18 cellular contexts compared by ENCODE assay signal in genomic region chr12:6424848-6425247, GRCh38. TPM values are rescaled to one million over a fixed set of nuclear protein-coding genes. Genes with fewer than 3 reads are reported as not detected.
A peak's percentile ranks its signal among the peaks of the same experiment; 100 is the strongest.
DNase-seq lines count a peak whose midpoint lies in the region; ATAC-seq and TF ChIP-seq lines count a peak whose summit lies in the region.
"Had no signal": no experiment of that assay in that cellular context is flagged by ENCODE, and none has a peak within 500 bp of the region (broad histone marks: within the 10 kb centered on the region; RNA-seq: fewer than 3 reads in every experiment).

No MANE protein-coding gene starts in this region.

- H3K4ac ChIP-seq in mesenchymal stem cell (ENCODE audit: low read depth in 1 of 2, low read length in 2 of 2): no peak overlapping the region

- H3K79me1 ChIP-seq in mesenchymal stem cell (replicated peaks; ENCODE audit: low read length, poor library complexity, severe bottlenecking): no peaks in the 10 kb centered on the region

- no peak for TF ChIP-seq POLR2A in testis (IDR thresholded peaks at IDR 0.05)

- H3K4me3 ChIP-seq in CD4-positive, alpha-beta memory T cell (ENCODE audit: low read length in 2 of 2): no peak overlapping the region
- H3K4me3 ChIP-seq in HEK293 (ENCODE audit: low read depth, low read length) (no peak overlapping the region), testis (no peak overlapping the region), mesenchymal stem cell (ENCODE audit: insufficient read depth in 1 of 2, low read depth in 1 of 2, low read length in 2 of 2) (no peak overlapping the region)
- H3K4me3 ChIP-seq: hepatocyte, ovary had no signal

- no peak overlapping the region for H2BK15ac ChIP-seq in mesenchymal stem cell (ENCODE audit: low read depth, poor library complexity, severe bottlenecking)

- WGBS in testis, 2 donors: 82 to 85% methylated on average over 8 of the region's 8 CpGs
- WGBS in mesenchymal stem cell: 79% methylated on average over 7 of the region's 8 CpGs

- peak overlapping the region; percentile 18 for H3K27ac ChIP-seq in CD4-positive, alpha-beta memory T cell (ENCODE audit: low read depth, low read length)
- no peak overlapping the region for H3K27ac ChIP-seq in HEK293 (ENCODE audit: extremely low read depth, low read depth, low read length)
- H3K27ac ChIP-seq in testis: no peak overlapping the region
- no peak overlapping the region for H3K27ac ChIP-seq in mesenchymal stem cell (ENCODE audit: low read length, poor library complexity, severe bottlenecking)
- H3K27ac ChIP-seq: C4-2B, hepatocyte, ovary had no signal

- no peak overlapping the region for H2BK5ac ChIP-seq in mesenchymal stem cell (ENCODE audit: low read depth, low read length, poor library complexity, severe bottlenecking)

- H3K14ac ChIP-seq in mesenchymal stem cell (ENCODE audit: low read length in 2 of 2): peak overlapping the region in 1 of 2 experiments; percentile 4

- H3K36me3 Mint-ChIP-seq in CD4-positive, alpha-beta memory T cell: peaks cover 0 to 2% of the 10 kb centered on the region in 2 donors
- no peaks in the 10 kb centered on the region for H3K36me3 Mint-ChIP-seq in activated T-helper 2 cell treated with anti-CD3 and anti-CD28 coated beads, Interferon-gamma antibody, Interleukin-2, Interleukin-4, amounts not matched to agents 10 μg/mL and 5 μg/mL and 100 μg/mL, durations not matched to agents 14 hours and 24 hours and 36 hours (ENCODE audit: low read depth)
- no peaks in the 10 kb centered on the region for H3K36me3 Mint-ChIP-seq in naive thymus-derived CD8-positive, alpha-beta T cell

- peak overlapping the region in 6 of 7 donors; percentile 54 to 97 (median 72) for H3K27ac Mint-ChIP-seq in CD4-positive, alpha-beta memory T cell
- peak overlapping the region; percentile 62 for H3K27ac Mint-ChIP-seq in activated T-helper 2 cell treated with anti-CD3 and anti-CD28 coated beads, Interferon-gamma antibody, Interleukin-2, Interleukin-4, amounts not matched to agents 10 μg/mL and 5 μg/mL and 100 μg/mL, durations not matched to agents 14 hours and 24 hours and 36 hours
- peak overlapping the region; percentile 13 to 93 (median 84) for H3K27ac Mint-ChIP-seq in naive thymus-derived CD8-positive, alpha-beta T cell

- H2BK12ac ChIP-seq in mesenchymal stem cell (ENCODE audit: low read length in 2 of 2): no peak overlapping the region

- H3K4me2 ChIP-seq in mesenchymal stem cell (ENCODE audit: low read length, poor library complexity, severe bottlenecking): no peak overlapping the region
- H3K4me2 ChIP-seq: hepatocyte had no signal

- H2BK120ac ChIP-seq in mesenchymal stem cell (ENCODE audit: low read depth, low read length): no peak overlapping the region

- no peaks in the 10 kb centered on the region for H3K27me3 ChIP-seq in CD4-positive, alpha-beta memory T cell (ENCODE audit: insufficient read depth, low read length)
- H3K27me3 ChIP-seq in testis (no peaks in the 10 kb centered on the region), mesenchymal stem cell (ENCODE audit: control insufficient read depth in 1 of 2, insufficient read depth in 1 of 2, low read length in 2 of 2) (no peaks in the 10 kb centered on the region)
- H3K27me3 ChIP-seq: hepatocyte, ovary had no signal

- no peaks in the 10 kb centered on the region for H3K9me3 ChIP-seq in CD4-positive, alpha-beta memory T cell (ENCODE audit: control insufficient read depth in 1 of 2, low read length in 2 of 2)
- H3K9me3 ChIP-seq in HEK293 (ENCODE audit: control insufficient read depth, insufficient read depth, low read depth, low read length) (no peaks in the 10 kb centered on the region), testis (no peaks in the 10 kb centered on the region), mesenchymal stem cell (ENCODE audit: control insufficient read depth, low read length) (no peaks in the 10 kb centered on the region)
- H3K9me3 ChIP-seq: ovary had no signal

- H3K9me3 Mint-ChIP-seq in CD4-positive, alpha-beta memory T cell: no peaks in the 10 kb centered on the region
- H3K9me3 Mint-ChIP-seq in activated T-helper 2 cell treated with anti-CD3 and anti-CD28 coated beads, Interferon-gamma antibody, Interleukin-2, Interleukin-4, amounts not matched to agents 10 μg/mL and 5 μg/mL and 100 μg/mL, durations not matched to agents 14 hours and 24 hours and 36 hours: no peaks in the 10 kb centered on the region
- H3K9me3 Mint-ChIP-seq in naive thymus-derived CD8-positive, alpha-beta T cell: no peaks in the 10 kb centered on the region

- intact Hi-C loops in CD4-positive, alpha-beta memory T cell (cut with micrococcal nuclease): loop anchor here (10.0 kb wide), 2 partner anchors 260 to 360 kb away; partner anchors contain the start of genes CD4 and ZNF384
- intact Hi-C loops in activated T-helper 2 cell treated with anti-CD3 and anti-CD28 coated beads, Interferon-gamma antibody, Interleukin-2, Interleukin-4, amounts not matched to agents 10 μg/mL and 5 μg/mL and 100 μg/mL, durations not matched to agents 14 hours and 24 hours and 36 hours (cut with micrococcal nuclease): loop anchor here (5.0 kb wide), 2 partner anchors 88 to 132 kb away; partner anchors contain the start of gene IFFO1
- intact Hi-C loops in left ventricle myocardium superior (cut with micrococcal nuclease) (loop anchor here (5.0 kb wide), 1 partner anchor 42 kb away; no protein-coding TSS in a partner anchor), testis (cut with DNase I; ENCODE audit: low total_unique reads) (no loop called here)

- no peak overlapping the region for H4K91ac ChIP-seq in mesenchymal stem cell (ENCODE audit: low read length)

- H2AK5ac ChIP-seq in mesenchymal stem cell (ENCODE audit: low read length, severe bottlenecking): no peak overlapping the region

- no peaks in the 10 kb centered on the region for H3K36me3 ChIP-seq in CD4-positive, alpha-beta memory T cell (ENCODE audit: insufficient read depth, low read length)
- H3K36me3 ChIP-seq in HEK293 (ENCODE audit: control insufficient read depth in 2 of 2, insufficient read depth in 1 of 2, low read length in 2 of 2) (no peaks in the 10 kb centered on the region), testis (ENCODE audit: low read depth, missing control alignments) (no peaks in the 10 kb centered on the region), mesenchymal stem cell (ENCODE audit: control insufficient read depth in 1 of 2, insufficient read depth in 2 of 2, low read depth in 1 of 2, low read length in 2 of 2) (no peaks in the 10 kb centered on the region)
- H3K36me3 ChIP-seq: ovary had no signal

- no peak for ATAC-seq in naive thymus-derived CD8-positive, alpha-beta T cell
- no peak for ATAC-seq in left ventricle myocardium superior

- peaks cover 28 to 39% (median 33%) of the 10 kb centered on the region in 4 donors for H3K4me1 Mint-ChIP-seq in CD4-positive, alpha-beta memory T cell
- H3K4me1 Mint-ChIP-seq in activated T-helper 2 cell treated with anti-CD3 and anti-CD28 coated beads, Interferon-gamma antibody, Interleukin-2, Interleukin-4, amounts not matched to agents 10 μg/mL and 5 μg/mL and 100 μg/mL, durations not matched to agents 14 hours and 24 hours and 36 hours (ENCODE audit: low read depth): peaks cover 43% of the 10 kb centered on the region
- H3K4me1 Mint-ChIP-seq in naive thymus-derived CD8-positive, alpha-beta T cell: peaks cover 20 to 50% (median 40%) of the 10 kb centered on the region in 4 donors

- no peak overlapping the region for H3K9ac ChIP-seq in mesenchymal stem cell (ENCODE audit: low read length)

- DNase-seq in CD4-positive, alpha-beta memory T cell: no peak
- DNase-seq in activated T-helper 2 cell treated with anti-CD3 and anti-CD28 coated beads, Interferon-gamma antibody, Interleukin-2, Interleukin-4, amounts not matched to agents 10 μg/mL and 5 μg/mL and 100 μg/mL, durations not matched to agents 14 hours and 24 hours and 36 hours (ENCODE audit: low spot score): no peak
- no peak for DNase-seq in naive thymus-derived CD8-positive, alpha-beta T cell
- DNase-seq in left ventricle myocardium superior: no peak
- no peak for DNase-seq in NCI-H1694 (lab: John Stamatoyannopoulos, UW)
- no peak for DNase-seq in testis
- no peak for DNase-seq in mesenchymal stem cell
- DNase-seq: activated CD4-positive, CD25-positive, alpha-beta regulatory T cell; activated T-cell treated with anti-CD3 and anti-CD28 coated beads, Interleukin-2, amount 50 U/mL, for 1 hour; NCI-H1048; NCI-H2171 had no signal

- no peak overlapping the region for H4K8ac ChIP-seq in mesenchymal stem cell (ENCODE audit: low read length)

- no peak overlapping the region for H3K18ac ChIP-seq in mesenchymal stem cell (ENCODE audit: low read depth in 1 of 2, low read length in 2 of 2)

- H3K27me3 Mint-ChIP-seq in CD4-positive, alpha-beta memory T cell: peaks cover 0 to 6% of the 10 kb centered on the region in 2 donors
- H3K27me3 Mint-ChIP-seq in activated T-helper 2 cell treated with anti-CD3 and anti-CD28 coated beads, Interferon-gamma antibody, Interleukin-2, Interleukin-4, amounts not matched to agents 10 μg/mL and 5 μg/mL and 100 μg/mL, durations not matched to agents 14 hours and 24 hours and 36 hours (ENCODE audit: low read depth): peaks cover 2% of the 10 kb centered on the region
- no peaks in the 10 kb centered on the region for H3K27me3 Mint-ChIP-seq in naive thymus-derived CD8-positive, alpha-beta T cell

- TF ChIP-seq CTCF in HEK293 (tag by site-specific recombination; IDR thresholded peaks at IDR 0.05): no peak
- no peak for TF ChIP-seq CTCF in testis (IDR thresholded peaks at IDR 0.05)

- H3K4me1 ChIP-seq in CD4-positive, alpha-beta memory T cell (ENCODE audit: insufficient read depth, low read length): peaks cover 42% of the 10 kb centered on the region
- H3K4me1 ChIP-seq in HEK293 (ENCODE audit: control insufficient read depth, insufficient read depth, low read length): no peaks in the 10 kb centered on the region
- H3K4me1 ChIP-seq in testis: peaks cover 5% of the 10 kb centered on the region
- H3K4me1 ChIP-seq in mesenchymal stem cell (ENCODE audit: control insufficient read depth, insufficient read depth, low read depth, low read length): peaks cover 2% of the 10 kb centered on the region

- POLR2A ChIA-PET in CD4-positive, alpha-beta memory T cell (lab: Charles Lee; ENCODE audit: partially characterized antibody): interaction anchor here (1.2 to 8.2 kb wide), 9 partner anchors 21 to 129 kb away, joined by 4 to 284 read pairs (median 28); partner anchors contain the start of genes CD27, GAPDH, MRPL51 and TAPBPL
- POLR2A ChIA-PET in HEK293 (lab: Yijun Ruan, JAX): interaction anchor here (1.0 to 1.3 kb wide), 2 partner anchors 39 to 109 kb away, joined by 3 to 4 read pairs; partner anchors contain the start of gene GAPDH
- POLR2A ChIA-PET in naive thymus-derived CD8-positive, alpha-beta T cell (lab: Charles Lee): interaction anchor here (1.2 to 8.0 kb wide), 13 partner anchors 8 to 113 kb away, joined by 3 to 248 read pairs (median 20); partner anchors contain the start of genes CD27, MRPL51, NCAPD2 and TAPBPL

- H3K4me3 Mint-ChIP-seq in CD4-positive, alpha-beta memory T cell: no peak overlapping the region
- H3K4me3 Mint-ChIP-seq in activated T-helper 2 cell treated with anti-CD3 and anti-CD28 coated beads, Interferon-gamma antibody, Interleukin-2, Interleukin-4, amounts not matched to agents 10 μg/mL and 5 μg/mL and 100 μg/mL, durations not matched to agents 14 hours and 24 hours and 36 hours (ENCODE audit: low read depth): no peak overlapping the region
- H3K4me3 Mint-ChIP-seq in naive thymus-derived CD8-positive, alpha-beta T cell: no peak overlapping the region

- CTCF ChIA-PET in CD4-positive, alpha-beta memory T cell (lab: Charles Lee; ENCODE audit: partially characterized antibody): interaction anchor here (0.8 to 7.7 kb wide), 16 partner anchors 14 to 127 kb away, joined by 3 to 341 read pairs (median 10); partner anchors contain the start of genes CD27, GAPDH, TAPBPL and VAMP1
- CTCF ChIA-PET in HEK293 (lab: Yijun Ruan, JAX): interaction anchor here (0.6 to 5.6 kb wide), 9 partner anchors 9 to 409 kb away, joined by 3 to 73 read pairs (median 6); no protein-coding TSS in a partner anchor

- H3K23ac ChIP-seq in mesenchymal stem cell (ENCODE audit: low read length in 2 of 2): no peak overlapping the region

- H2AFZ ChIP-seq in mesenchymal stem cell (ENCODE audit: low read depth, low read length): no peak overlapping the region
- H2AFZ ChIP-seq: hepatocyte had no signal

RNA-seq across cellular contexts. Expression of gene CD27, which starts 19.9 kb away (rescaled TPM):
- 100 to 1,000 TPM; 117 to 124 TPM for total RNA-seq in CD4-positive, alpha-beta memory T cell
- polyA plus RNA-seq in CD4-positive, alpha-beta memory T cell: 100 to 1,000 TPM; 343 to 402 TPM
- 23.3 and 25.9 TPM in 2 replicates for total RNA-seq in activated T-helper 2 cell treated with anti-CD3 and anti-CD28 coated beads, Interferon-gamma antibody, Interleukin-2, Interleukin-4, amounts not matched to agents 10 μg/mL and 5 μg/mL and 100 μg/mL, durations not matched to agents 14 hours and 24 hours and 36 hours
- total RNA-seq in naive thymus-derived CD8-positive, alpha-beta T cell: 100 to 1,000 TPM; 149 to 150 TPM
- 100 to 1,000 TPM; 391 to 632 (median 577) TPM for polyA plus RNA-seq in naive thymus-derived CD8-positive, alpha-beta T cell
- total RNA-seq in left ventricle myocardium superior (0.20 TPM), testis (under 1 TPM in 1 of 2 donors, not detected in 1; 0.74 TPM)
- polyA plus RNA-seq in testis (ENCODE audit: insufficient read depth, low read depth, low replicate concordance): 3.7 TPM
- not detected for polyA plus RNA-seq in mesenchymal stem cell (2013, experiment 1 of 2)
- polyA plus RNA-seq in mesenchymal stem cell (2013, experiment 2 of 2): not detected
- total RNA-seq: hepatocyte, RPMI7951, skeletal muscle tissue had no signal
- polyA plus RNA-seq: keratinocyte had no signal

RNA-seq across cellular contexts. Expression of gene TAPBPL, which starts 27.0 kb away (rescaled TPM):
- total RNA-seq in CD4-positive, alpha-beta memory T cell: 10 to 100 TPM; 66.4 to 66.9 TPM
- polyA plus RNA-seq in CD4-positive, alpha-beta memory T cell: 100 to 1,000 TPM; 102 to 116 TPM
- total RNA-seq in activated T-helper 2 cell treated with anti-CD3 and anti-CD28 coated beads, Interferon-gamma antibody, Interleukin-2, Interleukin-4, amounts not matched to agents 10 μg/mL and 5 μg/mL and 100 μg/mL, durations not matched to agents 14 hours and 24 hours and 36 hours: 30.9 and 37.4 TPM in 2 replicates
- total RNA-seq in naive thymus-derived CD8-positive, alpha-beta T cell: 10 to 100 TPM; 42.5 to 45.4 TPM
- polyA plus RNA-seq in naive thymus-derived CD8-positive, alpha-beta T cell: 100 to 1,000 TPM in 2 of 3 donors, 10 to 100 TPM in 1; 46.0 to 126 (median 106) TPM
- total RNA-seq in left ventricle myocardium superior (13.1 TPM), testis (10 to 100 TPM; 18.4 to 29.8 TPM)
- 20.1 TPM for polyA plus RNA-seq in testis (ENCODE audit: insufficient read depth, low read depth, low replicate concordance)
- 10.9 TPM for polyA plus RNA-seq in mesenchymal stem cell (2013, experiment 1 of 2)
- 10.7 TPM for polyA plus RNA-seq in mesenchymal stem cell (2013, experiment 2 of 2)

RNA-seq across cellular contexts. Expression of gene LTBR, which starts 40.9 kb away (rescaled TPM):
- total RNA-seq in CD4-positive, alpha-beta memory T cell: 1 to 10 TPM; 1.1 to 1.3 TPM
- not detected for polyA plus RNA-seq in CD4-positive, alpha-beta memory T cell
- total RNA-seq in activated T-helper 2 cell treated with anti-CD3 and anti-CD28 coated beads, Interferon-gamma antibody, Interleukin-2, Interleukin-4, amounts not matched to agents 10 μg/mL and 5 μg/mL and 100 μg/mL, durations not matched to agents 14 hours and 24 hours and 36 hours: 0.32 and 0.50 TPM in 2 replicates
- total RNA-seq in naive thymus-derived CD8-positive, alpha-beta T cell: under 1 TPM; 0.91 to 0.93 TPM
- under 1 TPM in 1 of 3 donors, not detected in 2; 0.23 TPM for polyA plus RNA-seq in naive thymus-derived CD8-positive, alpha-beta T cell
- 32.9 TPM for total RNA-seq in left ventricle myocardium superior
- total RNA-seq in testis: 100 to 1,000 TPM in 1 of 2 donors, 10 to 100 TPM in 1; 81.3 to 112 TPM
- 36.6 TPM for polyA plus RNA-seq in testis (ENCODE audit: insufficient read depth, low read depth, low replicate concordance)
- 262 TPM for polyA plus RNA-seq in mesenchymal stem cell (2013, experiment 1 of 2)
- 265 TPM for polyA plus RNA-seq in mesenchymal stem cell (2013, experiment 2 of 2)

RNA-seq across cellular contexts. Expression of gene VAMP1, which starts 45.6 kb away (rescaled TPM):
- 100 to 1,000 TPM in 1 of 2 experiments, 10 to 100 TPM in 1; 97.7 to 101 TPM for total RNA-seq in CD4-positive, alpha-beta memory T cell
- polyA plus RNA-seq in CD4-positive, alpha-beta memory T cell: 10 to 100 TPM; 10.3 to 12.1 TPM
- 38.7 and 40.7 TPM in 2 replicates for total RNA-seq in activated T-helper 2 cell treated with anti-CD3 and anti-CD28 coated beads, Interferon-gamma antibody, Interleukin-2, Interleukin-4, amounts not matched to agents 10 μg/mL and 5 μg/mL and 100 μg/mL, durations not matched to agents 14 hours and 24 hours and 36 hours
- 10 to 100 TPM; 91.4 to 92.6 TPM for total RNA-seq in naive thymus-derived CD8-positive, alpha-beta T cell
- polyA plus RNA-seq in naive thymus-derived CD8-positive, alpha-beta T cell: 10 to 100 TPM in 2 of 3 donors, 1 to 10 TPM in 1; 9.7 to 13.6 (median 10.9) TPM
- total RNA-seq in left ventricle myocardium superior (3.6 TPM), testis (10 to 100 TPM; 15.0 to 18.3 TPM)
- polyA plus RNA-seq in testis (ENCODE audit: insufficient read depth, low read depth, low replicate concordance): 12.7 TPM
- 8.0 TPM for polyA plus RNA-seq in mesenchymal stem cell (2013, experiment 1 of 2)
- 8.6 TPM for polyA plus RNA-seq in mesenchymal stem cell (2013, experiment 2 of 2)

RNA-seq across cellular contexts. Expression of gene SCNN1A, which starts 49.5 kb away (rescaled TPM):
- 1 to 10 TPM in 1 of 2 experiments, under 1 TPM in 1; 0.67 to 1.3 TPM for total RNA-seq in CD4-positive, alpha-beta memory T cell
- polyA plus RNA-seq in CD4-positive, alpha-beta memory T cell: under 1 TPM; 0.24 to 0.53 TPM
- total RNA-seq in activated T-helper 2 cell treated with anti-CD3 and anti-CD28 coated beads, Interferon-gamma antibody, Interleukin-2, Interleukin-4, amounts not matched to agents 10 μg/mL and 5 μg/mL and 100 μg/mL, durations not matched to agents 14 hours and 24 hours and 36 hours: not detected in 2 replicates
- total RNA-seq in naive thymus-derived CD8-positive, alpha-beta T cell: 1 to 10 TPM; 4.0 to 4.7 TPM
- under 1 TPM; 0.06 to 0.65 (median 0.23) TPM for polyA plus RNA-seq in naive thymus-derived CD8-positive, alpha-beta T cell
- total RNA-seq in left ventricle myocardium superior (1.7 TPM), testis (10 to 100 TPM; 22.7 to 43.1 TPM)
- 14.6 TPM for polyA plus RNA-seq in testis (ENCODE audit: insufficient read depth, low read depth, low replicate concordance)
- 1.7 TPM for polyA plus RNA-seq in mesenchymal stem cell (2013, experiment 1 of 2)
- polyA plus RNA-seq in mesenchymal stem cell (2013, experiment 2 of 2): 1.3 TPM
- total RNA-seq: RPMI7951, skeletal muscle tissue had no signal

Comparison
In these comparisons a context has a peak if more than half of its experiments do, and no peak if none do; other contexts are left out.
1. RNA of gene CD27, which starts 19.9 kb away (total RNA-seq): 149 to 150 TPM in naive thymus-derived CD8-positive, alpha-beta T cell, 117 to 124 TPM in CD4-positive, alpha-beta memory T cell and 23.3 to 25.9 TPM in activated T-helper 2 cell treated with anti-CD3 and anti-CD28 coated beads, Interferon-gamma antibody, Interleukin-2, Interleukin-4, amounts not matched to agents 10 μg/mL and 5 μg/mL and 100 μg/mL, durations not matched to agents 14 hours and 24 hours and 36 hours; 0.74 TPM in testis and 0.20 TPM in left ventricle myocardium superior (single experiment); every median in the first group is over 10 times any median in the second.
2. RNA of gene LTBR, which starts 40.9 kb away (total RNA-seq): 81.3 to 112 TPM in testis and 32.9 TPM in left ventricle myocardium superior (single experiment); 1.1 to 1.3 TPM in CD4-positive, alpha-beta memory T cell, 0.91 to 0.93 TPM in naive thymus-derived CD8-positive, alpha-beta T cell and 0.32 to 0.50 TPM in activated T-helper 2 cell treated with anti-CD3 and anti-CD28 coated beads, Interferon-gamma antibody, Interleukin-2, Interleukin-4, amounts not matched to agents 10 μg/mL and 5 μg/mL and 100 μg/mL, durations not matched to agents 14 hours and 24 hours and 36 hours; every median in the first group is over 10 times any median in the second.
3. Peak in every context shown above with its lines, with median percentiles within 50 percentile points of each other: H3K27ac Mint-ChIP-seq.